ENCODE assay signal across 8 cellular contexts in the genomic region with DNA sequence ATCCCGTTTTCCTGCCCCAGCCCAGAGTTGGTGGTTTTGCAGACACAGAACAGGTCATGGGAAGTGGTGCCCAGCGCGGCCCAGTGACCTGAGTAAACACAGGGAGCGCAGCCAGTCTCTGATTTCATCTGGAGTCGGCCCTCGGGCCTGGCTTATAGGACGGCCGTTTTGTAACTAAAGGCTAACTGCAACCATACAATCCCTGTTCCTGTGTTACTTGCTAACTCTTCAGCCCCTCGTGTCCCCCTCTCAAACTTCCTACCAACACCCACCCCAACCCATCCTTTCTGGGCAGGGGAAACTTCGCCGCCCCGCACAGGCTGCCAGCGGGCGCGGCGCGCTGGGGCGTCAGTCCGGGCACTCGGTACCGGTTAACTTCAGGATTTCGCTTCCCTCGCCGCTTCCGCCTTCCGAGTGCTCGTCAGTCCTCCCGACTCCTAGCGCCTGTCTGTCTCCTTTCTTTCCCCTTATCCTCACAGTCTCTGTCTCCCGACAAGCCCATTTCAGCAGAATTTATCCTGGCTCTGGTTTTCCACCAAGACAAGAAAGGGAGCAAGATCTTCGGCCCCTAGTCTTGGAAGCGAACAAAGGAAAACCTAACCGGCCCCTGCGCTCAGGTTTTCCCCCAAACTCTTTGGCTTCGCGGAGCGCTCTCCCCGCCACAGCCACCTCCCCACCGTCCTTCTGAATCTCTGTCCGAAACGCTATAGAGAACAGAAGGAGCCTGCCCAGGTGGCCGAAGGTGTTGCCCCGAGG. TPM values are rescaled to one million over a fixed set of nuclear protein-coding genes. Genes with fewer than 3 reads are reported as not detected.
A peak's percentile ranks its signal among the peaks of the same experiment; 100 is the strongest.
DNase-seq lines count a peak whose midpoint lies in the region; ATAC-seq and TF ChIP-seq lines count a peak whose summit lies in the region.

No MANE protein-coding gene starts in this region.

- no peaks in the 10 kb centered on the region for H3K36me3 Mint-ChIP-seq in neural crest cell (ENCODE audit: low read depth)

- ATAC-seq in HG03432 (IDR thresholded peaks at IDR 0.05; ENCODE audit: unreplicated experiment) = no peak

- DNase-seq in NOMO-1 treated with DMSO at 0.1 percent for 48 hours (lab: John Stamatoyannopoulos, UW; ENCODE audit: unreplicated experiment) (peak; percentile 24), NOMO-1 treated with dmso at 0.1 percent for 144 hours (lab: John Stamatoyannopoulos, UW; ENCODE audit: unreplicated experiment) (no peak), NCI-H510A (lab: John Stamatoyannopoulos, UW) (peak; percentile 28), dermis blood vessel endothelial cell (peak; percentile 57), neural crest cell (ENCODE audit: low read depth, low spot score) (no peak), NCI-H774 (lab: John Stamatoyannopoulos, UW) (no peak)
- no peak for DNase-seq in effector CD8-positive, alpha-beta T cell (lab: John Stamatoyannopoulos, UW)

- H3K9me3 Mint-ChIP-seq in neural crest cell = no peaks in the 10 kb centered on the region

- peak overlapping the region; percentile 72 for H3K4me3 Mint-ChIP-seq in neural crest cell

- H3K27me3 Mint-ChIP-seq in neural crest cell (ENCODE audit: low read depth) = peaks cover 100% of the 10 kb centered on the region

- no peak for TF ChIP-seq CTCF in neural crest cell (conservative IDR thresholded peaks at IDR 0.05)

- H3K4me1 Mint-ChIP-seq in neural crest cell = peaks cover 27% of the 10 kb centered on the region

- H3K27ac Mint-ChIP-seq in neural crest cell (ENCODE audit: unreplicated experiment) = no peak overlapping the region

RNA-seq across cellular contexts. Expression of a gene that starts 2.0 kb away (rescaled TPM):
- 0.17 TPM in 1 of 2 replicates, not detected in the other for total RNA-seq in dermis blood vessel endothelial cell
- total RNA-seq in neural crest cell = 0.44 and 0.48 TPM in 2 replicates

Comparison
In these comparisons a context has a peak if more than half of its experiments do, and no peak if none do; other contexts are left out.
1. DNase-seq: peak in NOMO-1 treated with DMSO at 0.1 percent for 48 hours (single experiment), NCI-H510A (single experiment) and dermis blood vessel endothelial cell (single experiment); none in NOMO-1 treated with dmso at 0.1 percent for 144 hours (single experiment), neural crest cell (single experiment), NCI-H774 (single experiment) and effector CD8-positive, alpha-beta T cell (single experiment).